8 cellular contexts compared by ENCODE assay signal in the genomic region with DNA sequence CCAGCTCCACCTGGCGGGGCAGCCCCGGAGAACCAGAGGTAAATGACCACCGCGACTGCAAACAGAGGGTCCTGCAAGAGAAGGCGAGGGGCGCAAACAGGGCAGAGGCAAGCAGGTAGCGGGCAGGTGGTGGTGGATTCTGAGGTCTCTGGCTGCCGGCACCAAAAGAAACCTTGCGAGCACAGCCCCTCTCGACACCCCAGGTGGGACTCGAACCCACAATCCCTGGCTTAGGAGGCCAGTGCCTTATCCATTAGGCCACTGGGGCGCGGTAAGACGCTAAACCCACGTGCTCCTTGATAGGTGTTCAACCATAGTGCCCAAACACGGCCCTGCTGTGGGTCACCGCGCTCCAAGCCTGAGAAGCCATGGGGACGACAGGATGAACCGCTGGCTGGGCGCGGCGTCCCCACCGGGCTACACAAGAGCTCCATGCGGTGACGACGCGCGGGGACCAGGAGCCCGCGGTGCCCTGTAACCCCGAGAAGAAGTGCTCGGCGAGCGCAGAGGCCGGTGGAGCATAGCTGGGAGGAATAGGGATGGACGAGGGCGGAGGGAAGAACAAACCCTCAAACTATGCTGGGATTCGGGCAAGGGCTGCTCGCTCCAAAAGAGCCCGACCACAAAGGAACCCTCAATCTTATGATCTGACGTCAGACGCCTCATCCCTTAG. TPM values are rescaled to one million over a fixed set of nuclear protein-coding genes. Genes with fewer than 3 reads are reported as not detected.
A peak's percentile ranks its signal among the peaks of the same experiment; 100 is the strongest.
DNase-seq lines count a peak whose midpoint lies in the region; ATAC-seq and TF ChIP-seq lines count a peak whose summit lies in the region.

No MANE protein-coding gene starts in this region.

- H3K27me3 Mint-ChIP-seq in HFFc6 (ENCODE audit: insufficient read depth): peaks cover 14% of the 10 kb centered on the region
- H3K27me3 Mint-ChIP-seq in activated naive CD8-positive, alpha-beta T cell treated with anti-CD3 and anti-CD28 coated beads, Interleukin-2, amount 50 U/mL, for 24 hours: peaks cover 4% of the 10 kb centered on the region

- H3K36me3 Mint-ChIP-seq in HFFc6 (ENCODE audit: low read depth): peaks cover 21% of the 10 kb centered on the region
- peaks cover 11% of the 10 kb centered on the region for H3K36me3 Mint-ChIP-seq in activated naive CD8-positive, alpha-beta T cell treated with anti-CD3 and anti-CD28 coated beads, Interleukin-2, amount 50 U/mL, for 24 hours (ENCODE audit: low read depth)

- peak overlapping the region; percentile 71 for H3K4me3 ChIP-seq in parathyroid adenoma (ENCODE audit: low read depth, low read length)
- H3K4me3 ChIP-seq in thyroid gland (replicated peaks in 1 of 3): peak overlapping the region; percentile 14 to 65 (median 64)

- no peaks in the 10 kb centered on the region for H3K79me2 ChIP-seq in parathyroid adenoma

- peak overlapping the region; percentile 99 for H3K4me3 Mint-ChIP-seq in HFFc6
- H3K4me3 Mint-ChIP-seq in activated naive CD8-positive, alpha-beta T cell treated with anti-CD3 and anti-CD28 coated beads, Interleukin-2, amount 50 U/mL, for 24 hours: peak overlapping the region; percentile 95

- DNase-seq in ELF-1 (ENCODE audit: low read depth, low spot score): peak; percentile 98
- peak; percentile 84 for DNase-seq in HFFc6
- DNase-seq in NCI-H1417 (lab: John Stamatoyannopoulos, UW): peak; percentile 92 to 97 (median 92)
- DNase-seq in SW 1271 (lab: John Stamatoyannopoulos, UW): peak; percentile 83
- DNase-seq in activated naive CD8-positive, alpha-beta T cell treated with anti-CD3 and anti-CD28 coated beads, Interleukin-2, amount 50 U/mL, for 24 hours: peak; percentile 96
- peak; percentile 88 for DNase-seq in cardiac septum (ENCODE audit: low spot score)
- peak; percentile 89 to 90 for DNase-seq in thyroid gland

- WGBS in thyroid gland, 2 donors: 1 to 2% methylated on average over 9 to 38 of the region's 43 CpGs

- peak; percentile 52 for TF ChIP-seq CTCF in HFFc6 (IDR thresholded peaks at IDR 0.05)
- no peak for TF ChIP-seq CTCF in parathyroid adenoma (IDR thresholded peaks at IDR 0.05)
- TF ChIP-seq CTCF in thyroid gland (IDR thresholded peaks at IDR 0.05): peak in 1 of 6 experiments; percentile 24

- H3K4me1 ChIP-seq in parathyroid adenoma: peaks cover 6% of the 10 kb centered on the region
- peaks cover 10 to 41% of the 10 kb centered on the region in 2 donors for H3K4me1 ChIP-seq in thyroid gland

- H3K27ac Mint-ChIP-seq in HFFc6: peak overlapping the region; percentile 99
- peak overlapping the region; percentile 99 for H3K27ac Mint-ChIP-seq in activated naive CD8-positive, alpha-beta T cell treated with anti-CD3 and anti-CD28 coated beads, Interleukin-2, amount 50 U/mL, for 24 hours

- peak overlapping the region; percentile 90 for H3K4me2 ChIP-seq in parathyroid adenoma (ENCODE audit: low read length)

- TF ChIP-seq POLR2A in thyroid gland (IDR thresholded peaks at IDR 0.05): no peak

- intact Hi-C loops in cardiac septum (cut with DNase I): loop anchor here (2.0 to 5.0 kb wide), 2 partner anchors 46 to 72 kb away; no protein-coding TSS in a partner anchor
- intact Hi-C loops in thyroid gland (cut with DNase I): no loop called here

- H2AFZ ChIP-seq in parathyroid adenoma: peak overlapping the region; percentile 92

- peak overlapping the region; percentile 8 for H3K9ac ChIP-seq in parathyroid adenoma

- ATAC-seq in activated naive CD8-positive, alpha-beta T cell treated with anti-CD3 and anti-CD28 coated beads, Interleukin-2, amount 50 U/mL, for 24 hours: peak; percentile 56

- H3K27me3 ChIP-seq in parathyroid adenoma (ENCODE audit: control insufficient read depth, insufficient read depth, low read length) (no peaks in the 10 kb centered on the region), thyroid gland (no peaks in the 10 kb centered on the region)

- H3K9me3 ChIP-seq in parathyroid adenoma (ENCODE audit: control insufficient read depth, low read length) (no peaks in the 10 kb centered on the region), thyroid gland (no peaks in the 10 kb centered on the region)

- H3K4me1 Mint-ChIP-seq in HFFc6 (ENCODE audit: low read depth): peaks cover 32% of the 10 kb centered on the region
- H3K4me1 Mint-ChIP-seq in activated naive CD8-positive, alpha-beta T cell treated with anti-CD3 and anti-CD28 coated beads, Interleukin-2, amount 50 U/mL, for 24 hours: peaks cover 61% of the 10 kb centered on the region

- peak overlapping the region; percentile 79 for H3K27ac ChIP-seq in parathyroid adenoma
- H3K27ac ChIP-seq in thyroid gland: peak overlapping the region; percentile 50 to 97 (median 92)

- no peaks in the 10 kb centered on the region for H3K36me3 ChIP-seq in parathyroid adenoma (ENCODE audit: control insufficient read depth, insufficient read depth, low read length)
- peaks cover 8 to 13% of the 10 kb centered on the region in 2 donors for H3K36me3 ChIP-seq in thyroid gland

- H3K9me3 Mint-ChIP-seq in HFFc6: peaks cover 11% of the 10 kb centered on the region; the same call in 1 of the 2 replicates
- peaks cover 4% of the 10 kb centered on the region for H3K9me3 Mint-ChIP-seq in activated naive CD8-positive, alpha-beta T cell treated with anti-CD3 and anti-CD28 coated beads, Interleukin-2, amount 50 U/mL, for 24 hours

RNA-seq across cellular contexts. Expression of gene ATP5PD, which starts 12.4 kb away (rescaled TPM):
- total RNA-seq in HFFc6 (2021; fragmentation: NEBNext Ultra II Directional; extraction: Animal tissue kit (Norgen Biotek cat#: 25700)): 100 to 1,000 TPM; 362 to 410 (median 386) TPM
- total RNA-seq in cardiac septum (616 TPM), thyroid gland (100 to 1,000 TPM; 172 to 408 (median 330) TPM)

RNA-seq across cellular contexts. Expression of gene KCTD2, which starts 12.7 kb away (rescaled TPM):
- total RNA-seq in HFFc6 (2021; fragmentation: NEBNext Ultra II Directional; extraction: Animal tissue kit (Norgen Biotek cat#: 25700)): 10 to 100 TPM; 20.3 to 24.0 (median 21.3) TPM
- total RNA-seq in cardiac septum (43.2 TPM), thyroid gland (10 to 100 TPM; 33.6 to 48.6 (median 41.7) TPM)

RNA-seq across cellular contexts. Expression of gene MRPL58, which starts 21.9 kb away (rescaled TPM):
- total RNA-seq in HFFc6 (2021; fragmentation: NEBNext Ultra II Directional; extraction: Animal tissue kit (Norgen Biotek cat#: 25700)): 10 to 100 TPM; 39.2 to 50.6 (median 47.8) TPM
- total RNA-seq in cardiac septum: 39.3 TPM
- 10 to 100 TPM; 37.8 to 55.1 (median 49.7) TPM for total RNA-seq in thyroid gland

RNA-seq across cellular contexts. Expression of gene CDR2L, which starts 46.9 kb away (rescaled TPM):
- 10 to 100 TPM; 27.5 to 35.8 (median 30.4) TPM for total RNA-seq in HFFc6 (2021; fragmentation: NEBNext Ultra II Directional; extraction: Animal tissue kit (Norgen Biotek cat#: 25700))
- total RNA-seq in cardiac septum (20.1 TPM), thyroid gland (1 to 10 TPM; 2.6 to 9.8 (median 4.2) TPM)

RNA-seq across cellular contexts. Expression of gene SLC16A5, which starts 53.4 kb away (rescaled TPM):
- total RNA-seq in HFFc6 (2021; fragmentation: NEBNext Ultra II Directional; extraction: Animal tissue kit (Norgen Biotek cat#: 25700)): 10 to 100 TPM; 13.9 to 25.0 (median 21.1) TPM
- total RNA-seq in cardiac septum (22.7 TPM), thyroid gland (10 to 100 TPM; 24.1 to 40.3 (median 27.6) TPM)

Comparison
In these comparisons a context has a peak if more than half of its experiments do, and no peak if none do; other contexts are left out.
1. Peak in every context shown above with its lines: DNase-seq, ATAC-seq, H3K4me3 ChIP-seq and H3K27ac ChIP-seq.